ENCODE assay signal across 10 cellular contexts in genomic region chr16:4695473-4696171, GRCh38. TPM values are rescaled to one million over a fixed set of nuclear protein-coding genes. Genes with fewer than 3 reads are reported as not detected.
DNase-seq lines count a peak whose midpoint lies in the region; ATAC-seq and TF ChIP-seq lines count a peak whose summit lies in the region.
"Had no signal": no experiment of that assay in that cellular context is flagged by ENCODE, and none has a peak within 500 bp of the region (broad histone marks: within the 10 kb centered on the region; RNA-seq: fewer than 3 reads in every experiment).

No MANE protein-coding gene starts in this region.

- H3F3A ChIP-seq in PC-9 (ENCODE audit: insufficient read depth, low read depth) = peaks cover 5% of the 10 kb centered on the region; the same call in 1 of the 2 replicates

- H3K27me3 ChIP-seq in PC-9 (ENCODE audit: insufficient read depth, low read depth) (no peaks in the 10 kb centered on the region), skeletal muscle satellite cell (ENCODE audit: control insufficient read depth, insufficient read depth, low read length) (no peaks in the 10 kb centered on the region)
- H3K27me3 ChIP-seq: ovary had no signal

- H3K4me3 ChIP-seq in PC-9 = no peak overlapping the region
- peak overlapping the region; percentile 95 for H3K4me3 ChIP-seq in skeletal muscle satellite cell (ENCODE audit: low read length)
- H3K4me3 ChIP-seq: ovary had no signal

- intact Hi-C loops in PC-9 (cut with micrococcal nuclease; ENCODE audit: unreplicated experiment) = no loop called here

- no peaks in the 10 kb centered on the region for H3K27me3 Mint-ChIP-seq in activated T-cell treated with anti-CD3 and anti-CD28 coated beads, Interleukin-2, amount 50 U/mL, for 24 hours
- no peaks in the 10 kb centered on the region for H3K27me3 Mint-ChIP-seq in effector memory CD8-positive, alpha-beta T cell

- peaks cover 52% of the 10 kb centered on the region for H3K36me3 Mint-ChIP-seq in activated T-cell treated with anti-CD3 and anti-CD28 coated beads, Interleukin-2, amount 50 U/mL, for 24 hours (ENCODE audit: low read depth)
- peaks cover 49% of the 10 kb centered on the region for H3K36me3 Mint-ChIP-seq in effector memory CD8-positive, alpha-beta T cell (ENCODE audit: insufficient read depth)

- no peak overlapping the region for H3K9ac ChIP-seq in skeletal muscle satellite cell (ENCODE audit: low read depth, low read length)

- no peak for ATAC-seq in effector memory CD8-positive, alpha-beta T cell (replicated peaks)

- H3K4me1 Mint-ChIP-seq in activated T-cell treated with anti-CD3 and anti-CD28 coated beads, Interleukin-2, amount 50 U/mL, for 24 hours (ENCODE audit: low read depth) = peaks cover 35% of the 10 kb centered on the region
- H3K4me1 Mint-ChIP-seq in effector memory CD8-positive, alpha-beta T cell (ENCODE audit: low read depth in 2 of 2) = peaks cover 16 to 17% of the 10 kb centered on the region in 2 donors

- POLR2A ChIA-PET in PC-9 (lab: Charles Lee; ENCODE audit: unreplicated experiment) = no interaction called here

- H2AFZ ChIP-seq in PC-9 = no peak overlapping the region

- peaks cover 3% of the 10 kb centered on the region; the same call in 1 of the 2 replicates for H3K79me2 ChIP-seq in PC-9 (ENCODE audit: low read depth)

- H3K9me3 ChIP-seq in PC-9 (ENCODE audit: insufficient read depth, low read depth) (no peaks in the 10 kb centered on the region), skeletal muscle satellite cell (replicated peaks; ENCODE audit: low read length) (no peaks in the 10 kb centered on the region)
- H3K9me3 ChIP-seq: ovary had no signal

- peak overlapping the region; percentile 82 for H3K4me3 Mint-ChIP-seq in activated T-cell treated with anti-CD3 and anti-CD28 coated beads, Interleukin-2, amount 50 U/mL, for 24 hours
- peak overlapping the region; percentile 80 to 82 for H3K4me3 Mint-ChIP-seq in effector memory CD8-positive, alpha-beta T cell

- peak overlapping the region; percentile 84 for H3K27ac Mint-ChIP-seq in activated T-cell treated with anti-CD3 and anti-CD28 coated beads, Interleukin-2, amount 50 U/mL, for 24 hours
- H3K27ac Mint-ChIP-seq in effector memory CD8-positive, alpha-beta T cell = peak overlapping the region; percentile 41 to 88

- TF ChIP-seq CTCF in PC-9 (conservative IDR thresholded peaks at IDR 0.05) = no peak

- no peaks in the 10 kb centered on the region for H3K9me2 ChIP-seq in PC-9 (ENCODE audit: insufficient read depth)

- H3K36me3 ChIP-seq in PC-9 (ENCODE audit: low read depth) = no peaks in the 10 kb centered on the region
- H3K36me3 ChIP-seq in skeletal muscle satellite cell (ENCODE audit: insufficient read depth, low read length) = peaks cover 48% of the 10 kb centered on the region
- H3K36me3 ChIP-seq: ovary had no signal

- H4K20me1 ChIP-seq in PC-9 (ENCODE audit: insufficient read depth) = peaks cover 3% of the 10 kb centered on the region; the same call in 1 of the 2 replicates

- no peaks in the 10 kb centered on the region for H3K9me3 Mint-ChIP-seq in activated T-cell treated with anti-CD3 and anti-CD28 coated beads, Interleukin-2, amount 50 U/mL, for 24 hours
- no peaks in the 10 kb centered on the region for H3K9me3 Mint-ChIP-seq in effector memory CD8-positive, alpha-beta T cell

- H3K4me1 ChIP-seq in PC-9 (replicated peaks; ENCODE audit: insufficient read depth) (peaks cover 10% of the 10 kb centered on the region; the same call in 1 of the 2 replicates), skeletal muscle satellite cell (ENCODE audit: control insufficient read depth, insufficient read depth, low read length) (peaks cover 25% of the 10 kb centered on the region)

- BruUV-seq in PC-9 (replicated peaks; lab: Mats Ljungman, UMichigan) = TSS peak; percentile 34

- DNase-seq in activated T-cell treated with anti-CD3 and anti-CD28 coated beads, Interleukin-2, amount 50 U/mL, for 24 hours = no peak
- DNase-seq in activated T-cell treated with anti-CD3 and anti-CD28 coated beads, Interleukin-2, amount 50 U/mL, for 1 hour = no peak
- DNase-seq in PC-9 (no peak), hippocampal formation (lab: John Stamatoyannopoulos, UW) (no peak), globus pallidus (ENCODE audit: low spot score) (no peak), NCI-H2107 (lab: John Stamatoyannopoulos, UW) (no peak)
- no peak for DNase-seq in effector memory CD8-positive, alpha-beta T cell
- DNase-seq: NCI-H345 had no signal

- H3K4me2 ChIP-seq in PC-9 = no peak overlapping the region
- peak overlapping the region; percentile 90 for H3K4me2 ChIP-seq in skeletal muscle satellite cell (ENCODE audit: low read length)

- CTCF ChIA-PET in PC-9 (lab: Charles Lee) = interaction anchor here (0.6 kb wide), 1 partner anchor 119 kb away, joined by 9 read pairs; no protein-coding TSS in a partner anchor

- H3K27ac ChIP-seq in PC-9 = no peak overlapping the region

RNA-seq across cellular contexts. Expression of gene NUDT16L1, which starts 2.3 kb away (rescaled TPM):
- total RNA-seq in PC-9 (2021) = 25.7 and 37.5 TPM in 2 replicates
- 24.8 and 33.2 TPM in 2 replicates for total RNA-seq in skeletal muscle satellite cell (2012; rRNA removed)

RNA-seq across cellular contexts. Expression of gene ANKS3, which starts 38.4 kb away (rescaled TPM):
- 32.8 and 35.0 TPM in 2 replicates for total RNA-seq in PC-9 (2021)
- total RNA-seq in skeletal muscle satellite cell (2012; rRNA removed) = 14.0 and 20.3 TPM in 2 replicates

RNA-seq across cellular contexts. Expression of gene DNAAF8, which starts 38.7 kb away (rescaled TPM):
- 1.8 and 2.4 TPM in 2 replicates for total RNA-seq in PC-9 (2021)
- 0.44 and 0.51 TPM in 2 replicates for total RNA-seq in skeletal muscle satellite cell (2012; rRNA removed)
